Comparison of ENCODE assay signal across 7 cellular contexts in genomic region chr4:39976141-39976944, GRCh38. TPM values are rescaled to one million over a fixed set of nuclear protein-coding genes. Genes with fewer than 3 reads are reported as not detected.
DNase-seq lines count a peak whose midpoint lies in the region; ATAC-seq and TF ChIP-seq lines count a peak whose summit lies in the region.

No MANE protein-coding gene starts in this region.

- intact Hi-C loops in activated CD4-positive, alpha-beta T cell treated with anti-CD3 and anti-CD28 coated beads for 36 hours (cut with DNase I, micrococcal nuclease), result loop anchor here (1.0 to 10.0 kb wide), 12 partner anchors 44 to 610 kb away; partner anchors contain the start of genes UGDH (in 2 of the 2), N4BP2 (in 1 of the 2), RFC1 (in 1 of the 2) and SMIM14 (in 1 of the 2)

- H3K36me3 Mint-ChIP-seq in activated CD4-positive, alpha-beta T cell treated with anti-CD3 and anti-CD28 coated beads for 36 hours (ENCODE audit: low read depth), result peaks cover 30% of the 10 kb centered on the region

- TF ChIP-seq CTCF in choroid plexus epithelial cell (conservative IDR thresholded peaks at IDR 0.05; ENCODE audit: low read depth, low read length) (peak; percentile 93), kidney epithelial cell (IDR thresholded peaks at IDR 0.05; ENCODE audit: insufficient read depth, low read length, poor library complexity, severe bottlenecking) (peak; percentile 86)

- peaks cover 39% of the 10 kb centered on the region for H3K4me1 Mint-ChIP-seq in activated CD4-positive, alpha-beta T cell treated with anti-CD3 and anti-CD28 coated beads for 36 hours

- H3K4me3 Mint-ChIP-seq in activated CD4-positive, alpha-beta T cell treated with anti-CD3 and anti-CD28 coated beads for 36 hours, result peak overlapping the region; percentile 80

- H3K27ac Mint-ChIP-seq in activated CD4-positive, alpha-beta T cell treated with anti-CD3 and anti-CD28 coated beads for 36 hours, result peak overlapping the region; percentile 81

- CTCF ChIA-PET in activated CD4-positive, alpha-beta T cell treated with anti-CD3 and anti-CD28 coated beads for 36 hours (lab: Charles Lee), result interaction anchor here (0.6 to 2.4 kb wide), 10 partner anchors 15 to 1196 kb away, joined by 3 to 7 read pairs (median 3); no protein-coding TSS in a partner anchor

- no peaks in the 10 kb centered on the region for H3K27me3 Mint-ChIP-seq in activated CD4-positive, alpha-beta T cell treated with anti-CD3 and anti-CD28 coated beads for 36 hours

- H3K4me3 ChIP-seq in choroid plexus epithelial cell (ENCODE audit: low read depth, low read length) (peak overlapping the region; percentile 89), kidney epithelial cell (ENCODE audit: low read depth, low read length) (peak overlapping the region; percentile 77)

- H3K36me3 ChIP-seq in kidney epithelial cell (ENCODE audit: control insufficient read depth, insufficient read depth, low read length), result no peaks in the 10 kb centered on the region

- peak; percentile 24 for ATAC-seq in GM18861 (IDR thresholded peaks at IDR 0.05; ENCODE audit: unreplicated experiment)
- ATAC-seq in HG03196 (IDR thresholded peaks at IDR 0.05; ENCODE audit: unreplicated experiment), result peak; percentile 44
- ATAC-seq in activated CD4-positive, alpha-beta T cell treated with anti-CD3 and anti-CD28 coated beads for 36 hours, result peak; percentile 27

- POLR2A ChIA-PET in activated CD4-positive, alpha-beta T cell treated with anti-CD3 and anti-CD28 coated beads for 36 hours (lab: Charles Lee), result no interaction called here

- peak; percentile 36 to 74 for DNase-seq in NCI-H446 (lab: John Stamatoyannopoulos, UW)
- DNase-seq in activated CD4-positive, alpha-beta T cell treated with anti-CD3 and anti-CD28 coated beads for 36 hours, result peak; percentile 82
- DNase-seq in choroid plexus epithelial cell (ENCODE audit: low read depth), result peak; percentile 87
- peak; percentile 45 for DNase-seq in kidney epithelial cell (ENCODE audit: low read depth)
- DNase-seq in stimulated activated CD4-positive, alpha-beta T cell treated with anti-CD3 and anti-CD28 coated beads, Interleukin-15, amount 100 ng/mL, for 1 hour (ENCODE audit: low read depth in 1 of 2, low spot score in 1 of 2), result peak; percentile 30 to 42

- H3K27me3 ChIP-seq in kidney epithelial cell (ENCODE audit: control insufficient read depth, insufficient read depth, low read length), result no peaks in the 10 kb centered on the region

- no peaks in the 10 kb centered on the region for H3K9me3 Mint-ChIP-seq in activated CD4-positive, alpha-beta T cell treated with anti-CD3 and anti-CD28 coated beads for 36 hours (ENCODE audit: low read depth)

RNA-seq across cellular contexts. Expression of gene PDS5A, which starts 1.4 kb away (rescaled TPM):
- total RNA-seq in activated CD4-positive, alpha-beta T cell treated with anti-CD3 and anti-CD28 coated beads for 36 hours, result 100 to 1,000 TPM in 1 of 2 experiments, 10 to 100 TPM in 1; 98.5 to 102 TPM
- 60.9 and 69.3 TPM in 2 replicates for total RNA-seq in kidney epithelial cell

Comparison
In these comparisons a context has a peak if more than half of its experiments do, and no peak if none do; other contexts are left out.
1. Peak in every context shown above with its lines: DNase-seq, ATAC-seq and H3K4me3 ChIP-seq.
2. DNase-seq: peak in every context shown above with its lines; median percentile 87 in choroid plexus epithelial cell; 82 in activated CD4-positive, alpha-beta T cell treated with anti-CD3 and anti-CD28 coated beads for 36 hours; 55 in NCI-H446; 45 in kidney epithelial cell; 36 in stimulated activated CD4-positive, alpha-beta T cell treated with anti-CD3 and anti-CD28 coated beads, Interleukin-15, amount 100 ng/mL, for 1 hour.